In the genomic region with DNA sequence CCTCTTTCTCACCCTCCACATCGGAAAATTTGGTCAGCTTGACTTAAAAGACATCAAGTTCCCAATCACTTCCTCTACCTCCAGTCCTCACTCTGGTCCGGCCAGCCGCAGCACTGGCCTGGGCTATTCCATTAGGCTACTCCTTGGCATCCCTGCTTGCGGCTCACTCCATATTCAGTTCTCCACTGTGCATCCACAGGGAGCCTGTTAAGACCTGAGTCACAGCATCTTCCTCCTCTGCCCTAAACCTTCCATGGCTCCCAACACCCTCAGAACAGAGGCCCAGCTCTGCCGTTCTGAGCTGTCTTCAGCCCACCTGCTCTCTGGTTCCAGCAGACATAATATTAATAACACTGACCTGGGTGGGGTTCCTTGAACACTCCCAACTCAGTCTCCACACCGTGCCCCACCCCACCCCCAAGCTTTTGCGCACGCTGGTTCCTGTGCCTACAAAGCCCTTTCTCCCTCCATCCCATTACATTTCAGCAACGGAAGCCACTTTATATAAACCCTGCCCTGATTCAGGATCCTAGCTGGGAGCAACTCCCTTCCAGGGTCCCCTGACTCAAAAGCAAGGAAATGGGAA, we compare ENCODE assay signal across 8 cellular contexts. TPM values are rescaled to one million over a fixed set of nuclear protein-coding genes. Genes with fewer than 3 reads are reported as not detected.
DNase-seq lines count a peak whose midpoint lies in the region; ATAC-seq and TF ChIP-seq lines count a peak whose summit lies in the region.

No MANE protein-coding gene starts in this region.

- CTCF ChIA-PET in CD4-positive, alpha-beta T cell (lab: Charles Lee): interaction anchor here (1.1 to 1.4 kb wide), 2 partner anchors 10 to 22 kb away, joined by 3 read pairs; no protein-coding TSS in a partner anchor

- no peak overlapping the region for H2BK120ac ChIP-seq in mesenchymal stem cell (ENCODE audit: low read depth, low read length)

- H3K27ac Mint-ChIP-seq in CD4-positive, alpha-beta T cell: peak overlapping the region; percentile 89

- peak overlapping the region; percentile 74 for H3K4me2 ChIP-seq in mesenchymal stem cell (ENCODE audit: low read length, poor library complexity, severe bottlenecking)

- H3K27ac ChIP-seq in CD4-positive, alpha-beta T cell (ENCODE audit: low read depth, low read length): peak overlapping the region; percentile 57
- H3K27ac ChIP-seq in mesenchymal stem cell (ENCODE audit: low read length, poor library complexity, severe bottlenecking): no peak overlapping the region

- no peak for ATAC-seq in CD4-positive, alpha-beta T cell (ENCODE audit: poor library complexity)
- ATAC-seq in GM18870 (IDR thresholded peaks at IDR 0.05; ENCODE audit: unreplicated experiment): no peak
- no peak for ATAC-seq in HG02571 (IDR thresholded peaks at IDR 0.05; ENCODE audit: unreplicated experiment)

- H3K9me3 Mint-ChIP-seq in CD4-positive, alpha-beta T cell: peaks cover 23% of the 10 kb centered on the region

- peak overlapping the region; percentile 96 for H3K4me3 Mint-ChIP-seq in CD4-positive, alpha-beta T cell

- no peak overlapping the region for H2BK5ac ChIP-seq in mesenchymal stem cell (ENCODE audit: low read depth, low read length, poor library complexity, severe bottlenecking)

- intact Hi-C loops in CD4-positive, alpha-beta T cell (cut with DNase I, micrococcal nuclease): loop anchor here in 1 of 2 experiments (2.0 to 5.0 kb wide), 2 partner anchors 16 to 191 kb away; partner anchors contain the start of gene ZNF599

- peaks cover 54% of the 10 kb centered on the region for H3K9me3 ChIP-seq in CD4-positive, alpha-beta T cell (ENCODE audit: control insufficient read depth, low read length)
- peaks cover 33% of the 10 kb centered on the region for H3K9me3 ChIP-seq in mesenchymal stem cell (ENCODE audit: control insufficient read depth, low read length)

- 30% methylated on average over 9 of the region's 9 CpGs for WGBS in mesenchymal stem cell

- no peaks in the 10 kb centered on the region for H3K27me3 Mint-ChIP-seq in CD4-positive, alpha-beta T cell

- H3K14ac ChIP-seq in mesenchymal stem cell (ENCODE audit: low read length in 2 of 2): peak overlapping the region in 1 of 2 experiments; percentile 78

- H3K79me1 ChIP-seq in mesenchymal stem cell (replicated peaks; ENCODE audit: low read length, poor library complexity, severe bottlenecking): peaks cover 18% of the 10 kb centered on the region

- H3K36me3 Mint-ChIP-seq in CD4-positive, alpha-beta T cell (ENCODE audit: low read depth): peaks cover 80% of the 10 kb centered on the region

- DNase-seq in CD4-positive, alpha-beta T cell: peak in 1 of 10 experiments; percentile 8
- DNase-seq in M059J (ENCODE audit: low read depth) (peak; percentile 15), cardiac fibroblast (ENCODE audit: low read depth in 2 of 2) (peak in 1 of 2 donors; percentile 32), mesenchymal stem cell (peak; percentile 23), HCEC 1CT (no peak), hepatic stellate cell (ENCODE audit: low spot score) (no peak)

- H3K23ac ChIP-seq in mesenchymal stem cell (ENCODE audit: low read length in 2 of 2): peak overlapping the region in 1 of 2 experiments; percentile 84

- H3K27me3 ChIP-seq in CD4-positive, alpha-beta T cell (ENCODE audit: control insufficient read depth, insufficient read depth, low read length): no peaks in the 10 kb centered on the region
- H3K27me3 ChIP-seq in mesenchymal stem cell (ENCODE audit: control insufficient read depth in 1 of 2, insufficient read depth in 1 of 2, low read length in 2 of 2): no peaks in the 10 kb centered on the region

- H2BK15ac ChIP-seq in mesenchymal stem cell (ENCODE audit: low read depth, poor library complexity, severe bottlenecking): peak overlapping the region; percentile 6

- H2AFZ ChIP-seq in mesenchymal stem cell (ENCODE audit: low read depth, low read length): peak overlapping the region; percentile 92

- H3K4me3 ChIP-seq in cardiac fibroblast (replicated peaks in 1 of 2; ENCODE audit: low read depth in 2 of 2, low read length in 2 of 2): peak overlapping the region; percentile 90 to 91
- H3K4me3 ChIP-seq in mesenchymal stem cell (ENCODE audit: insufficient read depth in 1 of 2, low read depth in 1 of 2, low read length in 2 of 2): peak overlapping the region; percentile 87 to 92

- no peak for TF ChIP-seq CTCF in CD4-positive, alpha-beta T cell (IDR thresholded peaks at IDR 0.05)
- TF ChIP-seq CTCF in cardiac fibroblast (IDR thresholded peaks at IDR 0.05; ENCODE audit: low read depth, low read length): no peak

- H3K36me3 ChIP-seq in mesenchymal stem cell (ENCODE audit: control insufficient read depth in 1 of 2, insufficient read depth in 2 of 2, low read depth in 1 of 2, low read length in 2 of 2): peaks cover 25 to 33% of the 10 kb centered on the region in 2 experiments

- H3K4ac ChIP-seq in mesenchymal stem cell (ENCODE audit: low read depth in 1 of 2, low read length in 2 of 2): peak overlapping the region; percentile 1 to 74

- no peak overlapping the region for H4K91ac ChIP-seq in mesenchymal stem cell (ENCODE audit: low read length)

- peaks cover 29% of the 10 kb centered on the region for H3K4me1 Mint-ChIP-seq in CD4-positive, alpha-beta T cell (ENCODE audit: low read depth)

- H3K18ac ChIP-seq in mesenchymal stem cell (ENCODE audit: low read depth in 1 of 2, low read length in 2 of 2): peak overlapping the region in 1 of 2 experiments; percentile 82

- peak overlapping the region; percentile 32 for H4K8ac ChIP-seq in mesenchymal stem cell (ENCODE audit: low read length)

- POLR2A ChIA-PET in CD4-positive, alpha-beta T cell (lab: Charles Lee): interaction anchor here (1.1 to 3.7 kb wide), 10 partner anchors 10 to 285 kb away, joined by 3 to 46 read pairs (median 5); partner anchors contain the start of genes GRAMD1A, SCGB2B2, ZNF30 and ZNF302

- H2BK12ac ChIP-seq in mesenchymal stem cell (ENCODE audit: low read length in 2 of 2): peak overlapping the region; percentile 5 to 33

- peak overlapping the region; percentile 82 for H3K9ac ChIP-seq in mesenchymal stem cell (ENCODE audit: low read length)

- H3K4me1 ChIP-seq in mesenchymal stem cell (ENCODE audit: control insufficient read depth, insufficient read depth, low read depth, low read length): peaks cover 20% of the 10 kb centered on the region

- no peak overlapping the region for H2AK5ac ChIP-seq in mesenchymal stem cell (ENCODE audit: low read length, severe bottlenecking)

RNA-seq across cellular contexts. Expression of gene ZNF792, which starts 1.0 kb away (rescaled TPM):
- total RNA-seq in CD4-positive, alpha-beta T cell: 1 to 10 TPM; 6.8 to 8.9 TPM
- total RNA-seq in M059J (2014; rRNA removed; shearing (Covaris generic)): 8.0 and 8.6 TPM in 2 replicates
- 3.2 TPM for polyA plus RNA-seq in mesenchymal stem cell (2013, experiment 1 of 2)
- 3.4 TPM for polyA plus RNA-seq in mesenchymal stem cell (2013, experiment 2 of 2)

RNA-seq across cellular contexts. Expression of gene ZNF30, which starts 36.3 kb away (rescaled TPM):
- total RNA-seq in CD4-positive, alpha-beta T cell: 1 to 10 TPM in 1 of 2 experiments, under 1 TPM in 1; 0.84 to 1.1 TPM
- 2.6 and 3.5 TPM in 2 replicates for total RNA-seq in M059J (2014; rRNA removed; shearing (Covaris generic))
- polyA plus RNA-seq in mesenchymal stem cell (2013, experiment 1 of 2): 1.5 TPM
- 1.6 TPM for polyA plus RNA-seq in mesenchymal stem cell (2013, experiment 2 of 2)

RNA-seq across cellular contexts. Expression of gene GRAMD1A, which starts 37.1 kb away (rescaled TPM):
- 100 to 1,000 TPM; 221 to 229 TPM for total RNA-seq in CD4-positive, alpha-beta T cell
- 9.8 and 21.5 TPM in 2 replicates for total RNA-seq in M059J (2014; rRNA removed; shearing (Covaris generic))
- polyA plus RNA-seq in mesenchymal stem cell (2013, experiment 1 of 2): 54.4 TPM
- 53.5 TPM for polyA plus RNA-seq in mesenchymal stem cell (2013, experiment 2 of 2)

Comparison
In these comparisons a context has a peak if more than half of its experiments do, and no peak if none do; other contexts are left out.
1. DNase-seq: peak in M059J (single experiment) and mesenchymal stem cell (single experiment); none in HCEC 1CT (single experiment) and hepatic stellate cell (single experiment).